12 cellular contexts compared by ENCODE assay signal in the genomic region with DNA sequence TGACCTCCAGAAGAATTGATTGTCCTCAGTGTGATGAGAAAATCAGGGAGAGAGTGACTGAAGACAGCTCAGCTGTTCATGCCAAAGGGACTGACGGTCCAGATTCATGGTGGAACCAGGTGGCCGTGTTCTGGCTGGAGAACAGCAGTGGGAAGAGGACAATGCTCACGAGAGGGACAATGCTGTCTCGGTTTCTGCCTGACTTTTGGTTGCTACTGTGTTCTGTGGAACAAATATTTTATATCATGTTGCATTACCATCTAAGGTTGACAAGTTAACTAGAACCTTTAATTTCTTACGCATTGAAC. TPM values are rescaled to one million over a fixed set of nuclear protein-coding genes. Genes with fewer than 3 reads are reported as not detected.
DNase-seq lines count a peak whose midpoint lies in the region; ATAC-seq and TF ChIP-seq lines count a peak whose summit lies in the region.
"Had no signal": no experiment of that assay in that cellular context is flagged by ENCODE, and none has a peak within 500 bp of the region (broad histone marks: within the 10 kb centered on the region; RNA-seq: fewer than 3 reads in every experiment).

No MANE protein-coding gene starts in this region.

- H3K4me3 ChIP-seq in Loucy (ENCODE audit: low read length, poor library complexity, severe bottlenecking) (peak overlapping the region; percentile 90), brain microvascular endothelial cell (ENCODE audit: low read depth, low read length) (no peak overlapping the region), mesenchymal stem cell (ENCODE audit: insufficient read depth in 1 of 2, low read depth in 1 of 2, low read length in 2 of 2) (no peak overlapping the region), stomach smooth muscle (ENCODE audit: low read length in 2 of 2) (no peak overlapping the region)
- H3K4me3 ChIP-seq: spleen had no signal

- H2BK5ac ChIP-seq in mesenchymal stem cell (ENCODE audit: low read depth, low read length, poor library complexity, severe bottlenecking) = no peak overlapping the region

- H3K27ac ChIP-seq in brain microvascular endothelial cell (peak overlapping the region; percentile 70), mesenchymal stem cell (ENCODE audit: low read length, poor library complexity, severe bottlenecking) (no peak overlapping the region), stomach smooth muscle (ENCODE audit: low read length) (peak overlapping the region; percentile 2)

- no peak overlapping the region for H2BK15ac ChIP-seq in mesenchymal stem cell (ENCODE audit: low read depth, poor library complexity, severe bottlenecking)

- H3K79me2 ChIP-seq in Loucy (ENCODE audit: insufficient read depth, low read length) = peaks cover 100% of the 10 kb centered on the region

- H3K9me3 ChIP-seq in Loucy (ENCODE audit: insufficient read depth, low read depth, low read length) = no peaks in the 10 kb centered on the region
- H3K9me3 ChIP-seq in mesenchymal stem cell (ENCODE audit: control insufficient read depth, low read length) = no peaks in the 10 kb centered on the region
- H3K9me3 ChIP-seq in stomach smooth muscle (ENCODE audit: control insufficient read depth in 2 of 2, low read length in 2 of 2) = no peaks in the 10 kb centered on the region
- H3K9me3 ChIP-seq: spleen had no signal

- H4K8ac ChIP-seq in mesenchymal stem cell (ENCODE audit: low read length) = no peak overlapping the region

- H3K4me2 ChIP-seq in Loucy (ENCODE audit: low read depth, low read length, poor library complexity, severe bottlenecking) (peak overlapping the region; percentile 98), mesenchymal stem cell (ENCODE audit: low read length, poor library complexity, severe bottlenecking) (no peak overlapping the region)

- H4K91ac ChIP-seq in mesenchymal stem cell (ENCODE audit: low read length) = no peak overlapping the region

- peaks cover 6% of the 10 kb centered on the region for H3K79me1 ChIP-seq in mesenchymal stem cell (replicated peaks; ENCODE audit: low read length, poor library complexity, severe bottlenecking)

- no peak overlapping the region for H3K23ac ChIP-seq in mesenchymal stem cell (ENCODE audit: low read length in 2 of 2)

- no peak for ATAC-seq in GM21526 (IDR thresholded peaks at IDR 0.05; ENCODE audit: low FRiP score, unreplicated experiment)
- ATAC-seq in GM21423 (IDR thresholded peaks at IDR 0.05; ENCODE audit: unreplicated experiment) = no peak
- ATAC-seq in esophagus mucosa = no peak

- WGBS in mesenchymal stem cell = 90% methylated on average over 4 of the region's 5 CpGs

- H3K36me3 ChIP-seq in Loucy (ENCODE audit: insufficient read depth, low read length) (no peaks in the 10 kb centered on the region), brain microvascular endothelial cell (replicated peaks) (no peaks in the 10 kb centered on the region), mesenchymal stem cell (ENCODE audit: control insufficient read depth in 1 of 2, insufficient read depth in 2 of 2, low read depth in 1 of 2, low read length in 2 of 2) (no peaks in the 10 kb centered on the region), stomach smooth muscle (ENCODE audit: control insufficient read depth in 2 of 2, insufficient read depth in 2 of 2, low read length in 2 of 2) (no peaks in the 10 kb centered on the region)
- H3K36me3 ChIP-seq: spleen had no signal

- H2AFZ ChIP-seq in Loucy (ENCODE audit: low read length) (no peak overlapping the region), mesenchymal stem cell (ENCODE audit: low read depth, low read length) (no peak overlapping the region)

- H2BK12ac ChIP-seq in mesenchymal stem cell (ENCODE audit: low read length in 2 of 2) = no peak overlapping the region

- H2BK120ac ChIP-seq in mesenchymal stem cell (ENCODE audit: low read depth, low read length) = no peak overlapping the region

- DNase-seq in brain microvascular endothelial cell (no peak), mesenchymal stem cell (no peak)
- DNase-seq: activated CD8-positive, alpha-beta memory T cell treated with anti-CD3 and anti-CD28 coated beads for 24 hours; KBM-7; NCI-H226; nucleus accumbens; spleen had no signal

- H3F3A ChIP-seq in Loucy (ENCODE audit: low read depth) = no peaks in the 10 kb centered on the region

- in situ Hi-C loops in brain microvascular endothelial cell (cut with HindIII; ENCODE audit: low pct_ligation_motif_present, low sequenced_read_pairs) = no loop called here

- H3K4me1 ChIP-seq in Loucy (ENCODE audit: insufficient read depth, low read length, poor library complexity, severe bottlenecking) (peaks cover 83% of the 10 kb centered on the region), mesenchymal stem cell (ENCODE audit: control insufficient read depth, insufficient read depth, low read depth, low read length) (peaks cover 22% of the 10 kb centered on the region), stomach smooth muscle (ENCODE audit: control insufficient read depth, insufficient read depth, low read length) (peaks cover 22% of the 10 kb centered on the region)

- H3K27me3 ChIP-seq in Loucy (ENCODE audit: insufficient read depth, low read length, poor library complexity, severe bottlenecking) = no peaks in the 10 kb centered on the region
- H3K27me3 ChIP-seq in brain microvascular endothelial cell (replicated peaks) = no peaks in the 10 kb centered on the region
- no peaks in the 10 kb centered on the region for H3K27me3 ChIP-seq in mesenchymal stem cell (ENCODE audit: control insufficient read depth in 1 of 2, insufficient read depth in 1 of 2, low read length in 2 of 2)
- H3K27me3 ChIP-seq in stomach smooth muscle (ENCODE audit: control insufficient read depth in 1 of 2, insufficient read depth in 2 of 2, low read length in 2 of 2) = no peaks in the 10 kb centered on the region
- H3K27me3 ChIP-seq: spleen had no signal

- H3K9me2 ChIP-seq in Loucy (replicated peaks; ENCODE audit: low read depth, low read length) = no peaks in the 10 kb centered on the region

- H2AK5ac ChIP-seq in mesenchymal stem cell (ENCODE audit: low read length, severe bottlenecking) = peak overlapping the region; percentile 18

- H3K14ac ChIP-seq in mesenchymal stem cell (ENCODE audit: low read length in 2 of 2) = no peak overlapping the region

- TF ChIP-seq CTCF in Loucy (conservative IDR thresholded peaks at IDR 0.05; ENCODE audit: low read length) (no peak), brain microvascular endothelial cell (IDR thresholded peaks at IDR 0.05; ENCODE audit: low read depth, low read length, missing control alignments) (no peak)

- peaks cover 83% of the 10 kb centered on the region for H4K20me1 ChIP-seq in Loucy (ENCODE audit: insufficient read depth, low read length, poor library complexity, severe bottlenecking)

- H3K9ac ChIP-seq in Loucy (ENCODE audit: low read depth, low read length, poor library complexity, severe bottlenecking) = peak overlapping the region; percentile 17
- no peak overlapping the region for H3K9ac ChIP-seq in mesenchymal stem cell (ENCODE audit: low read length)
- no peak overlapping the region for H3K9ac ChIP-seq in stomach smooth muscle (ENCODE audit: low read length in 2 of 2)

- no peak overlapping the region for H3K4ac ChIP-seq in mesenchymal stem cell (ENCODE audit: low read depth in 1 of 2, low read length in 2 of 2)

- H3K18ac ChIP-seq in mesenchymal stem cell (ENCODE audit: low read depth in 1 of 2, low read length in 2 of 2) = no peak overlapping the region

RNA-seq across cellular contexts. Expression of a gene that starts 58.0 kb away (rescaled TPM):
- polyA plus RNA-seq in mesenchymal stem cell (2013, experiment 1 of 2) = 1.8 TPM
- polyA plus RNA-seq in mesenchymal stem cell (2013, experiment 2 of 2) = 2.2 TPM
- 6.0 TPM for total RNA-seq in esophagus mucosa
